ENCODE assay signal across 17 cellular contexts in genomic region chr2:60499651-60500300, GRCh38. TPM values are rescaled to one million over a fixed set of nuclear protein-coding genes. Genes with fewer than 3 reads are reported as not detected.
DNase-seq lines count a peak whose midpoint lies in the region; ATAC-seq, FAIRE-seq and TF ChIP-seq lines count a peak whose summit lies in the region.
"Had no signal": no experiment of that assay in that cellular context is flagged by ENCODE, and none has a peak within 500 bp of the region (broad histone marks: within the 10 kb centered on the region; RNA-seq: fewer than 3 reads in every experiment).

No MANE protein-coding gene starts in this region.

- H3K27ac ChIP-seq in kidney (ENCODE audit: low read depth in 2 of 2, low read length in 2 of 2) = no peak overlapping the region
- H3K27ac ChIP-seq in tibial nerve = no peak overlapping the region
- H3K27ac ChIP-seq: PC-9 had no signal

- no peaks in the 10 kb centered on the region for H3K9me3 ChIP-seq in kidney (ENCODE audit: control insufficient read depth in 1 of 2, low read length in 2 of 2)
- no peaks in the 10 kb centered on the region for H3K9me3 ChIP-seq in tibial nerve
- H3K9me3 ChIP-seq: left lung had no signal

- no peaks in the 10 kb centered on the region for H3K36me3 Mint-ChIP-seq in activated naive CD8-positive, alpha-beta T cell treated with anti-CD3 and anti-CD28 coated beads for 36 hours
- no peaks in the 10 kb centered on the region for H3K36me3 Mint-ChIP-seq in activated naive CD8-positive, alpha-beta T cell treated with anti-CD3 and anti-CD28 coated beads, Interleukin-2, amount 50 U/mL, for 24 hours (ENCODE audit: low read depth)
- H3K36me3 Mint-ChIP-seq: natural killer cell treated with Interleukin-12 subunit alpha and Interleukin-12 subunit beta and Interleukin-15 and Interleukin-18, amount 100 ng/mL, for 72 hours; T-cell had no signal

- FAIRE-seq in kidney (lab: Jason Lieb, UNC) = no peak
- FAIRE-seq: endothelial cell of umbilical vein had no signal

- no peaks in the 10 kb centered on the region for H3K9me3 Mint-ChIP-seq in activated naive CD8-positive, alpha-beta T cell treated with anti-CD3 and anti-CD28 coated beads for 36 hours
- H3K9me3 Mint-ChIP-seq in activated naive CD8-positive, alpha-beta T cell treated with anti-CD3 and anti-CD28 coated beads, Interleukin-2, amount 50 U/mL, for 24 hours = no peaks in the 10 kb centered on the region
- H3K9me3 Mint-ChIP-seq: natural killer cell treated with Interleukin-12 subunit alpha and Interleukin-12 subunit beta and Interleukin-15 and Interleukin-18, amount 100 ng/mL, for 72 hours; T-cell had no signal

- H3K27me3 Mint-ChIP-seq in activated naive CD8-positive, alpha-beta T cell treated with anti-CD3 and anti-CD28 coated beads for 36 hours = peaks cover 4% of the 10 kb centered on the region
- H3K27me3 Mint-ChIP-seq in activated naive CD8-positive, alpha-beta T cell treated with anti-CD3 and anti-CD28 coated beads, Interleukin-2, amount 50 U/mL, for 24 hours = no peaks in the 10 kb centered on the region

- peaks cover 6% of the 10 kb centered on the region for H3K4me1 Mint-ChIP-seq in activated naive CD8-positive, alpha-beta T cell treated with anti-CD3 and anti-CD28 coated beads for 36 hours
- H3K4me1 Mint-ChIP-seq in activated naive CD8-positive, alpha-beta T cell treated with anti-CD3 and anti-CD28 coated beads, Interleukin-2, amount 50 U/mL, for 24 hours = peaks cover 14% of the 10 kb centered on the region
- H3K4me1 Mint-ChIP-seq: T-cell had no signal

- DNase-seq in activated naive CD8-positive, alpha-beta T cell treated with anti-CD3 and anti-CD28 coated beads for 36 hours = no peak
- DNase-seq in activated naive CD8-positive, alpha-beta T cell treated with anti-CD3 and anti-CD28 coated beads, Interleukin-2, amount 50 U/mL, for 24 hours = no peak
- peak; percentile 83 for DNase-seq in NCI-H2171 treated with DMSO at 0.1 percent for 48 hours (lab: John Stamatoyannopoulos, UW)
- DNase-seq in ureter (ENCODE audit: low spot score) = peak; percentile 85
- DNase-seq in kidney = no peak
- DNase-seq in tibial nerve (ENCODE audit: low spot score in 2 of 2) = no peak
- DNase-seq: 8988T; cerebellar nuclear complex; left lung; MM.1S; PC-9; stimulated activated CD4-positive, alpha-beta T cell treated with anti-CD3 and anti-CD28 coated beads, Interleukin-4, amount 100 ng/mL, for 24 hours; T-cell had no signal

- ATAC-seq in activated naive CD8-positive, alpha-beta T cell treated with anti-CD3 and anti-CD28 coated beads, Interleukin-2, amount 50 U/mL, for 24 hours = no peak
- ATAC-seq in esophagus mucosa (peak; percentile 73), HG02759 (IDR thresholded peaks at IDR 0.05; ENCODE audit: unreplicated experiment) (no peak)
- ATAC-seq: left lung; natural killer cell treated with Interleukin-12 subunit alpha and Interleukin-12 subunit beta and Interleukin-15 and Interleukin-18, amount 100 ng/mL, for 72 hours; T-cell had no signal

- TF ChIP-seq POLR2A in tibial nerve (IDR thresholded peaks at IDR 0.05) = no peak

- WGBS in tibial nerve, 2 donors = 77 to 80% methylated on average over 7 to 9 of the region's 9 CpGs

- H3K9ac ChIP-seq in kidney (ENCODE audit: low read length in 2 of 2) = no peak overlapping the region

- no peak for TF ChIP-seq CTCF in kidney (IDR thresholded peaks at IDR 0.05; ENCODE audit: borderline replicate concordance, extremely low read depth, insufficient read depth)
- TF ChIP-seq CTCF in tibial nerve (IDR thresholded peaks at IDR 0.05) = no peak

- H3K4me1 ChIP-seq in kidney (ENCODE audit: control insufficient read depth in 1 of 2, insufficient read depth in 1 of 2, low read depth in 1 of 2, low read length in 2 of 2) (no peaks in the 10 kb centered on the region), tibial nerve (no peaks in the 10 kb centered on the region)

- no peak for TF ChIP-seq EP300 in tibial nerve (IDR thresholded peaks at IDR 0.05)

- H3K36me3 ChIP-seq in kidney (ENCODE audit: control insufficient read depth in 1 of 2, insufficient read depth in 2 of 2, low read length in 2 of 2) (no peaks in the 10 kb centered on the region), tibial nerve (no peaks in the 10 kb centered on the region)
- H3K36me3 ChIP-seq: left lung had no signal

- H3K27ac Mint-ChIP-seq in activated naive CD8-positive, alpha-beta T cell treated with anti-CD3 and anti-CD28 coated beads for 36 hours = peak overlapping the region; percentile 72
- no peak overlapping the region for H3K27ac Mint-ChIP-seq in activated naive CD8-positive, alpha-beta T cell treated with anti-CD3 and anti-CD28 coated beads, Interleukin-2, amount 50 U/mL, for 24 hours
- H3K27ac Mint-ChIP-seq: natural killer cell treated with Interleukin-12 subunit alpha and Interleukin-12 subunit beta and Interleukin-15 and Interleukin-18, amount 100 ng/mL, for 72 hours; T-cell had no signal

- H3K4me3 Mint-ChIP-seq in activated naive CD8-positive, alpha-beta T cell treated with anti-CD3 and anti-CD28 coated beads for 36 hours = no peak overlapping the region
- no peak overlapping the region for H3K4me3 Mint-ChIP-seq in activated naive CD8-positive, alpha-beta T cell treated with anti-CD3 and anti-CD28 coated beads, Interleukin-2, amount 50 U/mL, for 24 hours
- H3K4me3 Mint-ChIP-seq: natural killer cell treated with Interleukin-12 subunit alpha and Interleukin-12 subunit beta and Interleukin-15 and Interleukin-18, amount 100 ng/mL, for 72 hours; T-cell had no signal

- intact Hi-C loops in kidney (cut with DNase I) = no loop called here

- H3K4me3 ChIP-seq in kidney (ENCODE audit: low read length in 2 of 2) = no peak overlapping the region
- no peak overlapping the region for H3K4me3 ChIP-seq in tibial nerve
- H3K4me3 ChIP-seq: left lung, PC-9 had no signal

- no peaks in the 10 kb centered on the region for H3K27me3 ChIP-seq in tibial nerve

RNA-seq across cellular contexts. Expression of gene BCL11A, which starts 53.7 kb away (rescaled TPM):
- 1 to 10 TPM; 1.6 to 1.8 TPM for total RNA-seq in activated naive CD8-positive, alpha-beta T cell treated with anti-CD3 and anti-CD28 coated beads for 36 hours
- total RNA-seq in esophagus mucosa (43.0 TPM), ureter (31.4 TPM), kidney (8.7 TPM), tibial nerve (under 1 TPM in 1 of 4 donors, not detected in 3; 0.22 TPM)
- polyA plus RNA-seq in kidney (ENCODE audit: insufficient read depth, low read depth, low replicate concordance) = 1.4 TPM
- total RNA-seq: PC-9 had no signal

Comparison
In these comparisons a context has a peak if more than half of its experiments do, and no peak if none do; other contexts are left out.
1. DNase-seq: peak in NCI-H2171 treated with DMSO at 0.1 percent for 48 hours (single experiment) and ureter (single experiment); none in activated naive CD8-positive, alpha-beta T cell treated with anti-CD3 and anti-CD28 coated beads for 36 hours (single experiment), activated naive CD8-positive, alpha-beta T cell treated with anti-CD3 and anti-CD28 coated beads, Interleukin-2, amount 50 U/mL, for 24 hours (single experiment), kidney (single experiment) and tibial nerve (0 of 2).